3 cellular contexts compared by ENCODE assay signal in genomic region chr6:39016831-39017230, GRCh38.
"Had no signal": no experiment of that assay in that cellular context is flagged by ENCODE, and none has a peak within 500 bp of the region (broad histone marks: within the 10 kb centered on the region; RNA-seq: fewer than 3 reads in every experiment).

No MANE protein-coding gene starts in this region.

- DNase-seq: GDM1, GF-D8 had no signal

- ATAC-seq: GM12878 had no signal
